18 cellular contexts compared by ENCODE assay signal in genomic region chr6:163367388-163368183, GRCh38. TPM values are rescaled to one million over a fixed set of nuclear protein-coding genes. Genes with fewer than 3 reads are reported as not detected.
DNase-seq lines count a peak whose midpoint lies in the region; ATAC-seq and TF ChIP-seq lines count a peak whose summit lies in the region.
"Had no signal": no experiment of that assay in that cellular context is flagged by ENCODE, and none has a peak within 500 bp of the region (broad histone marks: within the 10 kb centered on the region; RNA-seq: fewer than 3 reads in every experiment).

No MANE protein-coding gene starts in this region.

- no peak overlapping the region for H3K4me2 ChIP-seq in neural progenitor cell
- H3K4me2 ChIP-seq: A549 had no signal

- no peak overlapping the region for H3K9ac ChIP-seq in neural progenitor cell

- no peaks in the 10 kb centered on the region for H3K36me3 ChIP-seq in neural progenitor cell

- H3K9me3 ChIP-seq in neural progenitor cell (ENCODE audit: low read depth), result no peaks in the 10 kb centered on the region
- H3K9me3 ChIP-seq: A549 had no signal

- BruUV-seq in Calu3 (replicated peaks; lab: Mats Ljungman, UMichigan), result no TSS peak

- H3K9me3 Mint-ChIP-seq in Calu3 (ENCODE audit: low read depth, unreplicated experiment) (peaks cover 2% of the 10 kb centered on the region), neural progenitor cell (no peaks in the 10 kb centered on the region)
- no peaks in the 10 kb centered on the region for H3K9me3 Mint-ChIP-seq in activated T-cell treated with anti-CD3 and anti-CD28 coated beads, Interleukin-2, amount 50 U/mL, for 72 hours
- no peaks in the 10 kb centered on the region for H3K9me3 Mint-ChIP-seq in effector memory CD8-positive, alpha-beta T cell
- H3K9me3 Mint-ChIP-seq: IgD-negative memory B cell had no signal

- H3K4me3 Mint-ChIP-seq in Calu3 (ENCODE audit: low read depth, unreplicated experiment) (no peak overlapping the region), neural progenitor cell (no peak overlapping the region)
- H3K4me3 Mint-ChIP-seq in activated T-cell treated with anti-CD3 and anti-CD28 coated beads, Interleukin-2, amount 50 U/mL, for 72 hours, result no peak overlapping the region
- no peak overlapping the region for H3K4me3 Mint-ChIP-seq in effector memory CD8-positive, alpha-beta T cell
- H3K4me3 Mint-ChIP-seq: CD4-positive, CD25-positive, alpha-beta regulatory T cell; IgD-negative memory B cell had no signal

- intact Hi-C loops in Calu3 (cut with micrococcal nuclease; ENCODE audit: unreplicated experiment), result no loop called here

- TF ChIP-seq CTCF in Calu3 (IDR thresholded peaks at IDR 0.05; ENCODE audit: unreplicated experiment) (no peak), epithelial cell of esophagus (IDR thresholded peaks at IDR 0.05; ENCODE audit: insufficient read depth, low read depth, low read length, missing control alignments) (no peak), neural progenitor cell (IDR thresholded peaks at IDR 0.05) (no peak)

- H3F3A ChIP-seq in neural progenitor cell (ENCODE audit: low read depth), result no peaks in the 10 kb centered on the region

- H2AFZ ChIP-seq in neural progenitor cell (replicated peaks), result no peak overlapping the region

- ATAC-seq in activated T-cell treated with anti-CD3 and anti-CD28 coated beads, Interleukin-2, amount 50 U/mL, for 72 hours (replicated peaks in 1 of 2), result no peak
- ATAC-seq in effector memory CD8-positive, alpha-beta T cell (replicated peaks), result no peak
- ATAC-seq: A549 had no signal

- DNase-seq in Calu3 (peak; percentile 16), NCI-H524 treated with DMSO at 0.1 percent for 48 hours (lab: John Stamatoyannopoulos, UW) (peak; percentile 26), epithelial cell of esophagus (ENCODE audit: low read depth) (peak; percentile 51), neural progenitor cell (ENCODE audit: low spot score) (no peak), NOMO-1 (lab: John Stamatoyannopoulos, UW; ENCODE audit: unreplicated experiment in 2 of 2) (no peak)
- DNase-seq in activated T-cell treated with anti-CD3 and anti-CD28 coated beads, Interleukin-2, amount 50 U/mL, for 72 hours, result no peak
- no peak for DNase-seq in effector memory CD8-positive, alpha-beta T cell
- DNase-seq: CD4-positive, CD25-positive, alpha-beta regulatory T cell; DMS79; GDM1; HCEC 1CT; NCI-H1417; NCI-H1930; NCI-H510A treated with DMSO at 0.1 percent for 48 hours; OCI-M1; RPMI8226 had no signal

- no peaks in the 10 kb centered on the region for H3K27me3 ChIP-seq in neural progenitor cell

- H3K27ac ChIP-seq in neural progenitor cell, result no peak overlapping the region
- H3K27ac ChIP-seq: A549 had no signal

- peaks cover 16% of the 10 kb centered on the region for H3K27me3 Mint-ChIP-seq in Calu3 (ENCODE audit: unreplicated experiment)
- peaks cover 6% of the 10 kb centered on the region for H3K27me3 Mint-ChIP-seq in neural progenitor cell (ENCODE audit: insufficient read depth, low read depth)
- peaks cover 16% of the 10 kb centered on the region for H3K27me3 Mint-ChIP-seq in activated T-cell treated with anti-CD3 and anti-CD28 coated beads, Interleukin-2, amount 50 U/mL, for 72 hours (ENCODE audit: low read depth)
- peaks cover 53 to 55% of the 10 kb centered on the region in 2 donors for H3K27me3 Mint-ChIP-seq in effector memory CD8-positive, alpha-beta T cell

- no peak overlapping the region for H3K4me3 ChIP-seq in epithelial cell of esophagus (ENCODE audit: low read length)
- no peak overlapping the region for H3K4me3 ChIP-seq in neural progenitor cell
- H3K4me3 ChIP-seq: A549 had no signal

- H3K27ac Mint-ChIP-seq in Calu3 (ENCODE audit: unreplicated experiment) (no peak overlapping the region), neural progenitor cell (peak overlapping the region; percentile 42)
- H3K27ac Mint-ChIP-seq in activated T-cell treated with anti-CD3 and anti-CD28 coated beads, Interleukin-2, amount 50 U/mL, for 72 hours, result no peak overlapping the region
- H3K27ac Mint-ChIP-seq in effector memory CD8-positive, alpha-beta T cell, result no peak overlapping the region
- H3K27ac Mint-ChIP-seq: CD4-positive, CD25-positive, alpha-beta regulatory T cell; IgD-negative memory B cell had no signal

- CTCF ChIA-PET in Calu3 (lab: Charles Lee), result no interaction called here

- no peaks in the 10 kb centered on the region for H4K20me1 ChIP-seq in neural progenitor cell (ENCODE audit: low read depth)

- H3K36me3 Mint-ChIP-seq in Calu3 (ENCODE audit: insufficient read depth, unreplicated experiment) (no peaks in the 10 kb centered on the region), neural progenitor cell (no peaks in the 10 kb centered on the region)
- no peaks in the 10 kb centered on the region for H3K36me3 Mint-ChIP-seq in activated T-cell treated with anti-CD3 and anti-CD28 coated beads, Interleukin-2, amount 50 U/mL, for 72 hours (ENCODE audit: insufficient read depth in 2 of 2)
- H3K36me3 Mint-ChIP-seq in effector memory CD8-positive, alpha-beta T cell (ENCODE audit: insufficient read depth), result no peaks in the 10 kb centered on the region
- H3K36me3 Mint-ChIP-seq: CD4-positive, CD25-positive, alpha-beta regulatory T cell; IgD-negative memory B cell had no signal

- H3K4me1 ChIP-seq in neural progenitor cell, result no peaks in the 10 kb centered on the region
- H3K4me1 ChIP-seq: A549 had no signal

- no peaks in the 10 kb centered on the region for H3K79me2 ChIP-seq in neural progenitor cell (ENCODE audit: low read depth)

- H3K4me1 Mint-ChIP-seq in Calu3 (ENCODE audit: low read depth, unreplicated experiment), result no peaks in the 10 kb centered on the region
- H3K4me1 Mint-ChIP-seq in neural progenitor cell, result peaks cover 19% of the 10 kb centered on the region
- H3K4me1 Mint-ChIP-seq in activated T-cell treated with anti-CD3 and anti-CD28 coated beads, Interleukin-2, amount 50 U/mL, for 72 hours (ENCODE audit: low read depth), result peaks cover 5% of the 10 kb centered on the region
- H3K4me1 Mint-ChIP-seq in effector memory CD8-positive, alpha-beta T cell (ENCODE audit: low read depth in 2 of 2), result peaks cover 6 to 8% of the 10 kb centered on the region in 2 donors

RNA-seq across cellular contexts. Expression of gene QKI, which starts 46.9 kb away (rescaled TPM):
- total RNA-seq in Calu3 (2022) (94.1 and 131 TPM in 2 replicates), neural progenitor cell (ENCODE audit: low replicate concordance) (212 and 216 TPM in 2 replicates)
- total RNA-seq in activated T-cell treated with anti-CD3 and anti-CD28 coated beads, Interleukin-2, amount 50 U/mL, for 72 hours, result 10 to 100 TPM; 62.0 to 64.2 TPM

Comparison
In these comparisons a context has a peak if more than half of its experiments do, and no peak if none do; other contexts are left out.
1. DNase-seq: peak in Calu3 (single experiment), NCI-H524 treated with DMSO at 0.1 percent for 48 hours (single experiment) and epithelial cell of esophagus (single experiment); none in neural progenitor cell (single experiment), NOMO-1 (0 of 2), activated T-cell treated with anti-CD3 and anti-CD28 coated beads, Interleukin-2, amount 50 U/mL, for 72 hours (0 of 2) and effector memory CD8-positive, alpha-beta T cell (0 of 3).